15 cellular contexts compared by ENCODE assay signal in the genomic region with DNA sequence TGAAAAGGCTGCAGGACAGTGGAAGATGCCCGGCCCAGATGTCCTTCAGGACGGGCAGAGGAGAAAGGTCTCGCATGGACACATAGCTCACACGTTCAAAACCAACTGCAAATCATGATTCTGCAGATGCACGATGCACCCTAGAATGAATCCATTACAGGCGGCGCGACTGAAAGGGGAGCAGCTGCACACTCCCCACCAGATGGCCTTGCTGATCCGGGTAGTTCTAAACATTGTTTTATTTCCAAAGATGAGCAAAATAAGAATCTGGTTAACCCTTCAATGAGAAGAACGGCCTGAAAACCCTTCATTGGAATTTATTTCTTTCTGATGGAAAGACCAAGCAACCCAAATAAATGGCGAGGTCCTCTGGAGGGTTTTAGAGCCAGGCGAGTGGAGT.
"Had no signal": no experiment of that assay in that cellular context is flagged by ENCODE, and none has a peak within 500 bp of the region (broad histone marks: within the 10 kb centered on the region; RNA-seq: fewer than 3 reads in every experiment).

No MANE protein-coding gene starts in this region.

- DNase-seq: effector memory CD8-positive, alpha-beta T cell; erythroblast; foreskin melanocyte; heart left ventricle; hypothalamus; kidney glomerular epithelial cell; mammary epithelial cell; naive thymus-derived CD8-positive, alpha-beta T cell; right cardiac atrium; small intestine; stimulated activated CD4-positive, alpha-beta T cell treated with anti-CD3 and anti-CD28 coated beads, Interleukin-12 subunit alpha, Interleukin-12 subunit beta, amount 100 ng/mL, for 4 hours; stimulated activated naive CD4-positive, alpha-beta T cell; trophoblast cell had no signal

- ATAC-seq: effector memory CD8-positive, alpha-beta T cell; heart left ventricle; naive thymus-derived CD8-positive, alpha-beta T cell; right cardiac atrium had no signal

- H3K27ac ChIP-seq: heart left ventricle had no signal

- H3K9me3 Mint-ChIP-seq: dendritic cell treated with granulocyte-macrophage colony-stimulating factor and Interleukin-4, amounts not matched to agents 40 ng/mL and 50 ng/mL, for 4 days; effector memory CD8-positive, alpha-beta T cell; naive thymus-derived CD8-positive, alpha-beta T cell; neural crest cell had no signal

- H3K27ac Mint-ChIP-seq: dendritic cell treated with granulocyte-macrophage colony-stimulating factor and Interleukin-4, amounts not matched to agents 40 ng/mL and 50 ng/mL, for 4 days; effector memory CD8-positive, alpha-beta T cell had no signal

- H3K4me3 ChIP-seq: heart left ventricle had no signal

- H3K36me3 ChIP-seq: heart left ventricle had no signal

- H3K4me3 Mint-ChIP-seq: dendritic cell treated with granulocyte-macrophage colony-stimulating factor and Interleukin-4, amounts not matched to agents 40 ng/mL and 50 ng/mL, for 4 days; effector memory CD8-positive, alpha-beta T cell; naive thymus-derived CD8-positive, alpha-beta T cell; neural crest cell had no signal

- H3K36me3 Mint-ChIP-seq: naive thymus-derived CD8-positive, alpha-beta T cell had no signal

- H3K9me3 ChIP-seq: heart left ventricle had no signal

- H3K27me3 ChIP-seq: heart left ventricle had no signal
